In genomic region chr10:119546009-119546408, GRCh38 we compare ENCODE assay signal across 1 cellular context.
TF ChIP-seq lines count a peak whose summit lies in the region.

No MANE protein-coding gene starts in this region.

TF ChIP-seq in SK-N-SH, 30 proteins besides CTCF, POLR2A, EP300 and RAD21 (continued from another document):
- TF ChIP-seq REST (IDR thresholded peaks at IDR 0.05; ENCODE audit: low read depth, low read length) (no peak), GABPA (IDR thresholded peaks at IDR 0.05; ENCODE audit: low read depth) (no peak), GATA2 (CRISPR knock-in tag; IDR thresholded peaks at IDR 0.05) (no peak), USF2 (IDR thresholded peaks at IDR 0.05; ENCODE audit: borderline replicate concordance, low read depth, low read length) (no peak), JUND (IDR thresholded peaks at IDR 0.05) (no peak), FOXM1 (IDR thresholded peaks at IDR 0.05; ENCODE audit: low read depth) (no peak), RFX5 (IDR thresholded peaks at IDR 0.05; ENCODE audit: low read length) (no peak)
